In the genomic region with DNA sequence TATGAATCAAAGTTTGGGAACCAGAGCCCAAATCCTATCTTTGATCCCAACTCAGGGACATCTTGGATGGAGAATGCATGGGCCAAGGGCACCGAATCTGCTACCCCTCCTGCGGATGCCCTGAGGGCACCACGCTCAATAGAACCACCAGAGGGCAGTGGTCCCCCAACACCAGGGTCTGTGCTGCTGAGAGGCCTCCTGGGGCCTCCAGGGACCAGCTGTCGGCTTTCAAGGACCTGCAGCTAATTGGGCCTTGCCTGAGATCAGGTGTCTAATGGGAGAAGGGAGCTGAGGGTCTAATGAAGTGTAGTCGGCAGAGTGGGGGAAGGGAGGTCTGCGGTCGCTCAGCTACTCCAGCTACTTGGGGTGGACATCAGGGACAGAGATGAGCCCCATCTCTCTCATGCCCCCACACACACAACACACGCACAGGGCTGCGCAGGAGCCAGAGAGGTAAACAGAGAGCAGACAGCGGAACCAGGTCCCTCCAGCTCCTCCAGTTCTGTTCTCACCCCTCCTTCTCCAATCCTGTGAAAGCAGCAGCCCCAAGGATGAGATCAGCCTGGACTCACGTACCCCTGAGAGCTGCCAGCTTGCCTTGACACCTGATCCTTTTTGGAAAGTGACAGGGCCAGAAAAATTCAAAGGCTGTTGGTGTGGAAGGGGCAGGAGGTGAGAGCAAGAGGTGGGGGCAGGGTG, we compare ENCODE assay signal across 8 cellular contexts. TPM values are rescaled to one million over a fixed set of nuclear protein-coding genes. Genes with fewer than 3 reads are reported as not detected.
DNase-seq lines count a peak whose midpoint lies in the region; ATAC-seq and TF ChIP-seq lines count a peak whose summit lies in the region.

No MANE protein-coding gene starts in this region.

- TF ChIP-seq CTCF in AG04450 (IDR thresholded peaks at IDR 0.05; ENCODE audit: low read depth, low read length) (peak; percentile 81), PC-9 (conservative IDR thresholded peaks at IDR 0.05) (peak; percentile 57), fibroblast of mammary gland (conservative IDR thresholded peaks at IDR 0.05; ENCODE audit: control insufficient read depth, insufficient read depth, low read depth, low read length) (peak; percentile 78), neural cell (IDR thresholded peaks at IDR 0.05; ENCODE audit: poor library complexity, severe bottlenecking) (peak; percentile 64), stomach (IDR thresholded peaks at IDR 0.05) (peak in 6 of 7 experiments; percentile 22 to 84 (median 74))

- H3F3A ChIP-seq in PC-9 (ENCODE audit: insufficient read depth, low read depth) (peaks cover 77% of the 10 kb centered on the region), neural cell (ENCODE audit: insufficient read depth, low read length, poor library complexity, severe bottlenecking) (no peaks in the 10 kb centered on the region)

- H3K27me3 Mint-ChIP-seq in activated T-cell treated with anti-CD3 and anti-CD28 coated beads, Interleukin-2, amount 50 U/mL, for 72 hours (ENCODE audit: low read depth): no peaks in the 10 kb centered on the region

- peak; percentile 64 for TF ChIP-seq RAD21 in neural cell (conservative IDR thresholded peaks at IDR 0.05)

- H3K4me2 ChIP-seq in Karpas-422 (ENCODE audit: low read depth, low read length, poor library complexity, severe bottlenecking) (peak overlapping the region; percentile 5), PC-9 (no peak overlapping the region), neural cell (ENCODE audit: low read length) (no peak overlapping the region)

- H3K9me3 ChIP-seq in AG04450 (ENCODE audit: control insufficient read depth, insufficient read depth, low read length): no peaks in the 10 kb centered on the region
- H3K9me3 ChIP-seq in Karpas-422 (ENCODE audit: low read length): no peaks in the 10 kb centered on the region
- peaks cover 13% of the 10 kb centered on the region for H3K9me3 ChIP-seq in PC-9 (ENCODE audit: insufficient read depth, low read depth)
- no peaks in the 10 kb centered on the region for H3K9me3 ChIP-seq in neural cell (ENCODE audit: low read length)
- no peaks in the 10 kb centered on the region for H3K9me3 ChIP-seq in stomach

- no peaks in the 10 kb centered on the region for H3K9me3 Mint-ChIP-seq in activated T-cell treated with anti-CD3 and anti-CD28 coated beads, Interleukin-2, amount 50 U/mL, for 72 hours

- ATAC-seq in GM19023 (IDR thresholded peaks at IDR 0.05; ENCODE audit: unreplicated experiment): peak; percentile 59
- peak; percentile 78 to 79 for ATAC-seq in activated T-cell treated with anti-CD3 and anti-CD28 coated beads, Interleukin-2, amount 50 U/mL, for 72 hours (replicated peaks in 1 of 2)

- H3K27me3 ChIP-seq in AG04450 (ENCODE audit: control insufficient read depth, insufficient read depth, low read length): no peaks in the 10 kb centered on the region
- H3K27me3 ChIP-seq in Karpas-422 (ENCODE audit: low read length): no peaks in the 10 kb centered on the region
- no peaks in the 10 kb centered on the region for H3K27me3 ChIP-seq in PC-9 (ENCODE audit: insufficient read depth, low read depth)
- H3K27me3 ChIP-seq in neural cell (ENCODE audit: insufficient read depth, low read depth, low read length): no peaks in the 10 kb centered on the region
- no peaks in the 10 kb centered on the region for H3K27me3 ChIP-seq in stomach

- no peaks in the 10 kb centered on the region for H3K79me2 ChIP-seq in Karpas-422 (ENCODE audit: low read length)
- H3K79me2 ChIP-seq in PC-9 (ENCODE audit: low read depth): peaks cover 47% of the 10 kb centered on the region
- H3K79me2 ChIP-seq in neural cell (replicated peaks; ENCODE audit: insufficient read depth, low read length): no peaks in the 10 kb centered on the region

- H3K9ac ChIP-seq in Karpas-422 (ENCODE audit: low read length): no peak overlapping the region
- no peak overlapping the region for H3K9ac ChIP-seq in neural cell (ENCODE audit: low read length)

- CTCF ChIA-PET in AG04450 (lab: Charles Lee): interaction anchor here (0.5 to 15.0 kb wide), 22 partner anchors 9 to 361 kb away, joined by 3 to 483 read pairs (median 7); partner anchors contain the start of genes MDM4 and PIK3C2B
- CTCF ChIA-PET in PC-9 (lab: Charles Lee): interaction anchor here (0.5 to 3.8 kb wide), 5 partner anchors 8 to 76 kb away, joined by 3 to 27 read pairs (median 3); partner anchors contain the start of gene PIK3C2B

- 28 to 51% (median 32%) methylated on average over 8 to 11 of the region's 11 CpGs for WGBS in stomach, 5 donors

- intact Hi-C loops in PC-9 (cut with micrococcal nuclease; ENCODE audit: unreplicated experiment) (no loop called here), stomach (cut with DNase I; ENCODE audit: low total_unique reads) (loop anchor here (5.0 kb wide), 1 partner anchor 56 kb away; no protein-coding TSS in a partner anchor)

- TF ChIP-seq POLR2A in stomach (IDR thresholded peaks at IDR 0.05): no peak

- H3K4me1 ChIP-seq in Karpas-422 (ENCODE audit: low read length) (peaks cover 16% of the 10 kb centered on the region), PC-9 (replicated peaks; ENCODE audit: insufficient read depth) (peaks cover 73% of the 10 kb centered on the region), stomach (peaks cover 30 to 66% (median 52%) of the 10 kb centered on the region in 4 donors)

- H3K4me3 ChIP-seq in AG04450 (ENCODE audit: low read depth, low read length) (no peak overlapping the region), Karpas-422 (ENCODE audit: low read length) (no peak overlapping the region), PC-9 (no peak overlapping the region), fibroblast of mammary gland (ENCODE audit: control insufficient read depth, low read depth, low read length) (no peak overlapping the region), neural cell (ENCODE audit: low read length) (no peak overlapping the region), stomach (no peak overlapping the region)

- H3K9me2 ChIP-seq in Karpas-422 (replicated peaks; ENCODE audit: insufficient read depth, low read length): no peaks in the 10 kb centered on the region
- no peaks in the 10 kb centered on the region for H3K9me2 ChIP-seq in PC-9 (ENCODE audit: insufficient read depth)
- H3K9me2 ChIP-seq in neural cell (ENCODE audit: insufficient read depth, low read length): no peaks in the 10 kb centered on the region

- H2AFZ ChIP-seq in Karpas-422 (ENCODE audit: low read length): no peak overlapping the region
- no peak overlapping the region for H2AFZ ChIP-seq in PC-9
- no peak overlapping the region for H2AFZ ChIP-seq in neural cell (ENCODE audit: low read depth, low read length)

- H3K4me1 Mint-ChIP-seq in activated T-cell treated with anti-CD3 and anti-CD28 coated beads, Interleukin-2, amount 50 U/mL, for 72 hours (ENCODE audit: low read depth): peaks cover 59% of the 10 kb centered on the region

- no peak for DNase-seq in AG04450 (ENCODE audit: low read depth, low spot score)
- peak; percentile 90 for DNase-seq in Karpas-422
- DNase-seq in PC-9: peak in 1 of 2 experiments; percentile 34
- DNase-seq in activated T-cell treated with anti-CD3 and anti-CD28 coated beads, Interleukin-2, amount 50 U/mL, for 72 hours: peak; percentile 75 to 80
- peak; percentile 53 for DNase-seq in fibroblast of mammary gland (ENCODE audit: low read depth)
- peak; percentile 84 for DNase-seq in stomach

- no peak overlapping the region for H3K27ac ChIP-seq in AG04450 (ENCODE audit: low read depth, low read length)
- no peak overlapping the region for H3K27ac ChIP-seq in Karpas-422 (ENCODE audit: low read length)
- H3K27ac ChIP-seq in PC-9: no peak overlapping the region
- H3K27ac ChIP-seq in neural cell (ENCODE audit: low read length): peak overlapping the region; percentile 16
- peak overlapping the region; percentile 5 to 93 (median 47) for H3K27ac ChIP-seq in stomach

- no peaks in the 10 kb centered on the region for H3K36me3 ChIP-seq in Karpas-422 (ENCODE audit: insufficient read depth, low read length)
- peaks cover 62% of the 10 kb centered on the region for H3K36me3 ChIP-seq in PC-9 (ENCODE audit: low read depth)
- peaks cover 26% of the 10 kb centered on the region for H3K36me3 ChIP-seq in neural cell (ENCODE audit: insufficient read depth, low read length)
- H3K36me3 ChIP-seq in stomach: peaks cover 31 to 89% (median 83%) of the 10 kb centered on the region in 4 donors

- H3K27ac Mint-ChIP-seq in activated T-cell treated with anti-CD3 and anti-CD28 coated beads, Interleukin-2, amount 50 U/mL, for 72 hours: peak overlapping the region; percentile 74

- TF ChIP-seq EP300 in neural cell (conservative IDR thresholded peaks at IDR 0.05; ENCODE audit: poor library complexity, severe bottlenecking): no peak
- no peak for TF ChIP-seq EP300 in stomach (IDR thresholded peaks at IDR 0.05)

- no peaks in the 10 kb centered on the region for H4K20me1 ChIP-seq in Karpas-422 (ENCODE audit: insufficient read depth, low read depth, low read length)
- H4K20me1 ChIP-seq in PC-9 (ENCODE audit: insufficient read depth): no peaks in the 10 kb centered on the region
- no peaks in the 10 kb centered on the region for H4K20me1 ChIP-seq in neural cell (ENCODE audit: insufficient read depth)

- H3K36me3 Mint-ChIP-seq in activated T-cell treated with anti-CD3 and anti-CD28 coated beads, Interleukin-2, amount 50 U/mL, for 72 hours (ENCODE audit: insufficient read depth in 2 of 2): peaks cover 10 to 25% of the 10 kb centered on the region in 2 donors

- POLR2A ChIA-PET in AG04450 (lab: Yijun Ruan, JAX): interaction anchor here (0.6 kb wide), 1 partner anchor 59 kb away, joined by 5 read pairs; no protein-coding TSS in a partner anchor
- POLR2A ChIA-PET in PC-9 (lab: Charles Lee; ENCODE audit: unreplicated experiment): no interaction called here

- BruUV-seq in PC-9 (replicated peaks; lab: Mats Ljungman, UMichigan): no TSS peak

- H3K4me3 Mint-ChIP-seq in activated T-cell treated with anti-CD3 and anti-CD28 coated beads, Interleukin-2, amount 50 U/mL, for 72 hours: no peak overlapping the region

RNA-seq across cellular contexts. Expression of gene PPP1R15B, which starts 34.9 kb away (rescaled TPM):
- polyA plus RNA-seq in AG04450 (2011; rRNA removed) (25.4 and 28.4 TPM in 2 replicates), neural cell (30.1 and 31.2 TPM in 2 replicates), stomach (10 to 100 TPM in 1 of 3 donors, 1 to 10 TPM in 2; 6.5 to 11.1 (median 9.3) TPM)
- 40.7 and 41.5 TPM in 2 replicates for polyA minus RNA-seq in AG04450 (2011; rRNA and poly(A)+ RNA removed)
- 34.7 and 53.5 TPM in 2 replicates for total RNA-seq in Karpas-422 (2014; rRNA removed; shearing (Covaris generic); ENCODE audit: low replicate concordance)
- total RNA-seq in PC-9 (2021) (37.3 and 40.9 TPM in 2 replicates), stomach (10 to 100 TPM; 19.8 to 74.4 (median 51.6) TPM)
- 10 to 100 TPM; 82.9 to 94.2 TPM for total RNA-seq in activated T-cell treated with anti-CD3 and anti-CD28 coated beads, Interleukin-2, amount 50 U/mL, for 72 hours
- polyA minus RNA-seq in neural cell: 55.2 and 55.5 TPM in 2 replicates

RNA-seq across cellular contexts. Expression of gene PIK3C2B, which starts 48.0 kb away (rescaled TPM):
- polyA plus RNA-seq in AG04450 (2011; rRNA removed) (4.9 and 6.3 TPM in 2 replicates), neural cell (23.7 and 28.7 TPM in 2 replicates), stomach (1 to 10 TPM; 4.1 to 5.5 (median 5.0) TPM)
- polyA minus RNA-seq in AG04450 (2011; rRNA and poly(A)+ RNA removed): 16.2 and 16.9 TPM in 2 replicates
- 4.2 and 4.5 TPM in 2 replicates for total RNA-seq in Karpas-422 (2014; rRNA removed; shearing (Covaris generic); ENCODE audit: low replicate concordance)
- total RNA-seq in PC-9 (2021) (51.6 and 52.4 TPM in 2 replicates), stomach (100 to 1,000 TPM in 2 of 5 donors, 10 to 100 TPM in 3; 16.1 to 129 (median 65.3) TPM)
- 10 to 100 TPM; 43.1 to 54.5 TPM for total RNA-seq in activated T-cell treated with anti-CD3 and anti-CD28 coated beads, Interleukin-2, amount 50 U/mL, for 72 hours
- 50.8 and 52.6 TPM in 2 replicates for polyA minus RNA-seq in neural cell

Comparison
In these comparisons a context has a peak if more than half of its experiments do, and no peak if none do; other contexts are left out.
1. H3K27ac ChIP-seq: peak in neural cell (single experiment) and stomach (5 of 5); none in AG04450 (single experiment), Karpas-422 (single experiment) and PC-9 (single experiment).
2. Peak in every context shown above with its lines, with median percentiles within 50 percentile points of each other: CTCF ChIP-seq.